ENCODE assay signal across 8 cellular contexts in genomic region chr19:39539519-39540332, GRCh38. TPM values are rescaled to one million over a fixed set of nuclear protein-coding genes. Genes with fewer than 3 reads are reported as not detected.
DNase-seq lines count a peak whose midpoint lies in the region; ATAC-seq and TF ChIP-seq lines count a peak whose summit lies in the region.

Gene EID2, minus strand, starts transcription at chr19:39540161. Its CDS starts 82 bp downstream, at chr19:39540079.

- H3K9me3 ChIP-seq in duodenal mucosa (ENCODE audit: control insufficient read depth in 1 of 2, low read length in 2 of 2) (no peaks in the 10 kb centered on the region), right lobe of liver (no peaks in the 10 kb centered on the region)

- H3K9me3 Mint-ChIP-seq in activated CD4-positive, alpha-beta memory T cell treated with anti-CD3 and anti-CD28 coated beads for 36 hours: no peaks in the 10 kb centered on the region

- H3K27me3 Mint-ChIP-seq in activated CD4-positive, alpha-beta memory T cell treated with anti-CD3 and anti-CD28 coated beads for 36 hours: peaks cover 2% of the 10 kb centered on the region

- intact Hi-C loops in activated CD4-positive, alpha-beta memory T cell treated with anti-CD3 and anti-CD28 coated beads for 36 hours (cut with micrococcal nuclease): loop anchor here (1.0 to 5.0 kb wide), 5 partner anchors 7 to 412 kb away; partner anchors contain the start of genes EID2B and PAK4
- intact Hi-C loops in right lobe of liver (cut with DNase I): loop anchor here (10.0 kb wide), 2 partner anchors 65 to 105 kb away; partner anchors contain the start of gene RPS16 (in 1 of the 2)

- H3K27ac Mint-ChIP-seq in activated CD4-positive, alpha-beta memory T cell treated with anti-CD3 and anti-CD28 coated beads for 36 hours: peak within 1 kb of the TSS; percentile 96

- peak; percentile 80 to 93 (median 89) for TF ChIP-seq CTCF in right lobe of liver (IDR thresholded peaks at IDR 0.05)

- H3K36me3 Mint-ChIP-seq in activated CD4-positive, alpha-beta memory T cell treated with anti-CD3 and anti-CD28 coated beads for 36 hours: peaks cover 10% of the 10 kb centered on the region

- peaks cover 0 to 4% of the 10 kb centered on the region in 2 donors for H3K27me3 ChIP-seq in duodenal mucosa (ENCODE audit: control insufficient read depth in 1 of 2, insufficient read depth in 2 of 2, low read length in 2 of 2)
- no peaks in the 10 kb centered on the region for H3K27me3 ChIP-seq in right lobe of liver

- ATAC-seq in GM19395 (IDR thresholded peaks at IDR 0.05; ENCODE audit: unreplicated experiment): peak; percentile 86
- peak; percentile 66 for ATAC-seq in HG03575 (IDR thresholded peaks at IDR 0.05; ENCODE audit: extremely low read depth, insufficient number of reproducible peaks, low FRiP score, unreplicated experiment)
- ATAC-seq in right lobe of liver: peak; percentile 96 to 98 (median 97)

- H3K4me3 ChIP-seq in duodenal mucosa (ENCODE audit: low read depth in 1 of 2, low read length in 2 of 2) (peak within 1 kb of the TSS; percentile 88 to 91), right lobe of liver (peak within 1 kb of the TSS; percentile 77 to 85 (median 79))

- peaks cover 6 to 17% of the 10 kb centered on the region in 2 donors for H3K4me1 ChIP-seq in duodenal mucosa (ENCODE audit: control insufficient read depth in 1 of 2, insufficient read depth in 2 of 2, low read length in 2 of 2)
- peaks cover 0 to 16% (median 8%) of the 10 kb centered on the region in 4 donors for H3K4me1 ChIP-seq in right lobe of liver

- H3K4me3 Mint-ChIP-seq in activated CD4-positive, alpha-beta memory T cell treated with anti-CD3 and anti-CD28 coated beads for 36 hours: peak within 1 kb of the TSS; percentile 94

- H3K36me3 ChIP-seq in duodenal mucosa (ENCODE audit: control insufficient read depth in 1 of 2, insufficient read depth in 2 of 2, low read length in 2 of 2): no peaks in the 10 kb centered on the region
- H3K36me3 ChIP-seq in right lobe of liver: no peaks in the 10 kb centered on the region

- DNase-seq in CD1c-positive myeloid dendritic cell (ENCODE audit: extremely low spot score) (peak; percentile 98), NCI-H82 (lab: John Stamatoyannopoulos, UW) (peak; percentile 98), right lobe of liver (peak; percentile 96 to 97 (median 97))
- peak; percentile 98 for DNase-seq in activated CD4-positive, alpha-beta memory T cell treated with anti-CD3 and anti-CD28 coated beads for 36 hours
- peak; percentile 92 to 95 for DNase-seq in stimulated activated CD4-positive, alpha-beta T cell treated with anti-CD3 and anti-CD28 coated beads, Interleukin-4, amount 100 ng/mL, for 4 hours

- POLR2A ChIA-PET in activated CD4-positive, alpha-beta memory T cell treated with anti-CD3 and anti-CD28 coated beads for 36 hours (lab: Charles Lee): interaction anchor here (0.7 to 1.4 kb wide), 6 partner anchors 31 to 148 kb away, joined by 3 to 15 read pairs (median 4); partner anchors contain the start of genes DLL3, MED29, PAF1 and RPS16

- H3K27ac ChIP-seq in duodenal mucosa (ENCODE audit: low read depth, low read length) (peak within 1 kb of the TSS; percentile 86), right lobe of liver (peak within 1 kb of the TSS; percentile 82 to 88 (median 86))

- peaks cover 51% of the 10 kb centered on the region for H3K4me1 Mint-ChIP-seq in activated CD4-positive, alpha-beta memory T cell treated with anti-CD3 and anti-CD28 coated beads for 36 hours (ENCODE audit: low read depth)

- 0% methylated on average over 5 of the region's 84 CpGs for WGBS in right lobe of liver (ENCODE audit: insufficient coverage, low coverage, low lambda C conversion rate, missing lambda C conversion rate)

- TF ChIP-seq POLR2A in right lobe of liver (IDR thresholded peaks at IDR 0.05): peak; percentile 88

- CTCF ChIA-PET in activated CD4-positive, alpha-beta memory T cell treated with anti-CD3 and anti-CD28 coated beads for 36 hours (lab: Charles Lee): interaction anchor here (0.6 to 2.3 kb wide), 9 partner anchors 37 to 219 kb away, joined by 3 to 13 read pairs (median 4); no protein-coding TSS in a partner anchor

- H3K9ac ChIP-seq in duodenal mucosa (ENCODE audit: low read depth in 1 of 2, low read length in 2 of 2): peak within 1 kb of the TSS; percentile 85 to 90

RNA-seq across cellular contexts. Expression of gene EID2, which starts in this region (rescaled TPM):
- total RNA-seq in activated CD4-positive, alpha-beta memory T cell treated with anti-CD3 and anti-CD28 coated beads for 36 hours: 10 to 100 TPM; 13.0 to 13.1 TPM
- 1 to 10 TPM; 4.3 to 7.6 (median 5.4) TPM for total RNA-seq in right lobe of liver

Comparison
In these comparisons a context has a peak if more than half of its experiments do, and no peak if none do; other contexts are left out.
1. Peak in every context shown above with its lines: DNase-seq, ATAC-seq, H3K4me3 ChIP-seq and H3K27ac ChIP-seq.